ENCODE assay signal across 1 cellular context in genomic region chr13:108283110-108283509, GRCh38.
TF ChIP-seq lines count a peak whose summit lies in the region.

No MANE protein-coding gene starts in this region.

TF ChIP-seq in GM23338, 12 proteins besides CTCF, POLR2A, EP300 and RAD21 (continued from another document):
- TF ChIP-seq, protein P1, sequence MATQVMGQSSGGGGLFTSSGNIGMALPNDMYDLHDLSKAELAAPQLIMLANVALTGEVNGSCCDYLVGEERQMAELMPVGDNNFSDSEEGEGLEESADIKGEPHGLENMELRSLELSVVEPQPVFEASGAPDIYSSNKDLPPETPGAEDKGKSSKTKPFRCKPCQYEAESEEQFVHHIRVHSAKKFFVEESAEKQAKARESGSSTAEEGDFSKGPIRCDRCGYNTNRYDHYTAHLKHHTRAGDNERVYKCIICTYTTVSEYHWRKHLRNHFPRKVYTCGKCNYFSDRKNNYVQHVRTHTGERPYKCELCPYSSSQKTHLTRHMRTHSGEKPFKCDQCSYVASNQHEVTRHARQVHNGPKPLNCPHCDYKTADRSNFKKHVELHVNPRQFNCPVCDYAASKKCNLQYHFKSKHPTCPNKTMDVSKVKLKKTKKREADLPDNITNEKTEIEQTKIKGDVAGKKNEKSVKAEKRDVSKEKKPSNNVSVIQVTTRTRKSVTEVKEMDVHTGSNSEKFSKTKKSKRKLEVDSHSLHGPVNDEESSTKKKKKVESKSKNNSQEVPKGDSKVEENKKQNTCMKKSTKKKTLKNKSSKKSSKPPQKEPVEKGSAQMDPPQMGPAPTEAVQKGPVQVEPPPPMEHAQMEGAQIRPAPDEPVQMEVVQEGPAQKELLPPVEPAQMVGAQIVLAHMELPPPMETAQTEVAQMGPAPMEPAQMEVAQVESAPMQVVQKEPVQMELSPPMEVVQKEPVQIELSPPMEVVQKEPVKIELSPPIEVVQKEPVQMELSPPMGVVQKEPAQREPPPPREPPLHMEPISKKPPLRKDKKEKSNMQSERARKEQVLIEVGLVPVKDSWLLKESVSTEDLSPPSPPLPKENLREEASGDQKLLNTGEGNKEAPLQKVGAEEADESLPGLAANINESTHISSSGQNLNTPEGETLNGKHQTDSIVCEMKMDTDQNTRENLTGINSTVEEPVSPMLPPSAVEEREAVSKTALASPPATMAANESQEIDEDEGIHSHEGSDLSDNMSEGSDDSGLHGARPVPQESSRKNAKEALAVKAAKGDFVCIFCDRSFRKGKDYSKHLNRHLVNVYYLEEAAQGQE (IDR thresholded peaks at IDR 0.05; ENCODE audit: unreplicated experiment): no peak
- TF ChIP-seq ZNF462 (CRISPR knock-in tag; IDR thresholded peaks at IDR 0.05) (no peak), STAT1 (IDR thresholded peaks at IDR 0.05; ENCODE audit: unreplicated experiment) (no peak), ZNF114 (CRISPR knock-in tag; IDR thresholded peaks at IDR 0.05) (no peak), POLR2AphosphoS5 (IDR thresholded peaks at IDR 0.05; ENCODE audit: low read depth) (no peak)
